ENCODE assay signal across 27 cellular contexts in the genomic region with DNA sequence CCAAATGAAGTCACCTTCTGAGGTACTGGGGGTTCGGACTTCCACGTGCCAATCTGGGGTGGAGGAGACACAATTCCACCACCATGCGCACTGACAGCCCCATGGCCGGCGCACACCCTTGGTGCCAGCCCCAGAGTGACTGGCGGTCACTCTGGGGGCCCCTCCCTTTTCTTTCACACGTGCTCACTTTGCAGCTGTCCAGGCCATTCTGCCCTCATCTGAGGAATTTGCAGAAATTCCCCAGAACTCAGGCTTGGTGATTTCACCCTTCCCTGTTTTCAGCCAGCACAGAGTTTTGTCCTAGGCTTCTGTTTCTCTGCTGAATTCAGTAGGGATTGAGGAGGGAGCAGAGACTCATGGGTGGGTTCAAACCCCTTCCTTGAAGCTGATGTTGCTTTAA. TPM values are rescaled to one million over a fixed set of nuclear protein-coding genes. Genes with fewer than 3 reads are reported as not detected.
DNase-seq lines count a peak whose midpoint lies in the region; ATAC-seq and TF ChIP-seq lines count a peak whose summit lies in the region.
"Had no signal": no experiment of that assay in that cellular context is flagged by ENCODE, and none has a peak within 500 bp of the region (broad histone marks: within the 10 kb centered on the region; RNA-seq: fewer than 3 reads in every experiment).

No MANE protein-coding gene starts in this region.

- no peak overlapping the region for H3K4me3 ChIP-seq in breast epithelium
- H3K4me3 ChIP-seq in mammary epithelial cell (replicated peaks in 1 of 3; ENCODE audit: insufficient read depth in 1 of 3, low read depth in 2 of 3, low read length in 3 of 3), result no peak overlapping the region
- no peak overlapping the region for H3K4me3 ChIP-seq in gastroesophageal sphincter
- H3K4me3 ChIP-seq in rectal smooth muscle tissue (ENCODE audit: low read length), result no peak overlapping the region
- no peak overlapping the region for H3K4me3 ChIP-seq in tibial artery
- H3K4me3 ChIP-seq in MM.1S (ENCODE audit: low read length), result no peak overlapping the region
- H3K4me3 ChIP-seq: colonic mucosa, HAP-1, MG63, SK-N-MC, spleen had no signal

- no peaks in the 10 kb centered on the region for H3K9me3 ChIP-seq in breast epithelium
- H3K9me3 ChIP-seq in mammary epithelial cell (replicated peaks; ENCODE audit: insufficient read depth, low read length), result no peaks in the 10 kb centered on the region
- no peaks in the 10 kb centered on the region for H3K9me3 ChIP-seq in gastroesophageal sphincter
- no peaks in the 10 kb centered on the region for H3K9me3 ChIP-seq in tibial artery
- no peaks in the 10 kb centered on the region for H3K9me3 ChIP-seq in MM.1S (replicated peaks; ENCODE audit: insufficient read depth, low read length)
- H3K9me3 ChIP-seq: colonic mucosa, HAP-1, MG63, spleen had no signal

- H2AFZ ChIP-seq in mammary epithelial cell (ENCODE audit: low read depth, low read length) (no peak overlapping the region), MM.1S (ENCODE audit: low read length) (no peak overlapping the region)

- H3K79me2 ChIP-seq in mammary epithelial cell (ENCODE audit: insufficient read depth, low read length) (no peaks in the 10 kb centered on the region), MM.1S (ENCODE audit: low read length) (no peaks in the 10 kb centered on the region)

- CTCF ChIA-PET in mammary epithelial cell (lab: Charles Lee; ENCODE audit: low non-redundant PET), result no interaction called here

- dilution Hi-C loops in mammary epithelial cell (cut with HindIII; ENCODE audit: low sequenced_read_pairs), result no loop called here

- H3K4me1 ChIP-seq in breast epithelium (peaks cover 0 to 7% of the 10 kb centered on the region in 2 donors), mammary epithelial cell (ENCODE audit: insufficient read depth, low read length) (peaks cover 19% of the 10 kb centered on the region), gastroesophageal sphincter (peaks cover 0 to 47% (median 6%) of the 10 kb centered on the region in 3 donors), rectal smooth muscle tissue (ENCODE audit: control insufficient read depth, insufficient read depth, low read length) (peaks cover 16% of the 10 kb centered on the region), tibial artery (peaks cover 0 to 32% (median 12%) of the 10 kb centered on the region in 4 donors), MM.1S (ENCODE audit: low read length) (no peaks in the 10 kb centered on the region)
- H3K4me1 ChIP-seq: colonic mucosa had no signal

- TF ChIP-seq EP300 in gastroesophageal sphincter (IDR thresholded peaks at IDR 0.05), result no peak

- H3K4me2 ChIP-seq in mammary epithelial cell (ENCODE audit: insufficient read depth, low read depth, low read length), result no peak overlapping the region
- no peak overlapping the region for H3K4me2 ChIP-seq in MM.1S (ENCODE audit: low read depth, low read length)

- H3K36me3 ChIP-seq in breast epithelium, result no peaks in the 10 kb centered on the region
- H3K36me3 ChIP-seq in mammary epithelial cell (ENCODE audit: insufficient read depth, low read length), result no peaks in the 10 kb centered on the region
- H3K36me3 ChIP-seq in gastroesophageal sphincter, result no peaks in the 10 kb centered on the region
- no peaks in the 10 kb centered on the region for H3K36me3 ChIP-seq in rectal smooth muscle tissue (ENCODE audit: control insufficient read depth, insufficient read depth, low read length)
- no peaks in the 10 kb centered on the region for H3K36me3 ChIP-seq in tibial artery
- H3K36me3 ChIP-seq in MM.1S (replicated peaks; ENCODE audit: insufficient read depth, low read length), result no peaks in the 10 kb centered on the region
- H3K36me3 ChIP-seq: colonic mucosa, HAP-1, MG63, spleen had no signal

- DNase-seq in breast epithelium (ENCODE audit: low spot score in 2 of 2) (no peak), mammary epithelial cell (no peak), tibial artery (peak in 1 of 2 donors; percentile 32), MM.1S (no peak), NCI-H748 (lab: John Stamatoyannopoulos, UW; ENCODE audit: unreplicated experiment) (no peak), putamen (ENCODE audit: low spot score) (no peak)
- DNase-seq: activated CD4-positive, alpha-beta T cell treated with anti-CD3 and anti-CD28 coated beads, Interleukin-2, amount 50 U/mL, for 48 hours; activated CD8-positive, alpha-beta memory T cell treated with anti-CD3 and anti-CD28 coated beads, Interleukin-2, amount 50 U/mL, for 4 hours; Calu3; colonic mucosa; effector memory CD8-positive, alpha-beta T cell; erythroblast; foreskin keratinocyte; hypothalamus; immature natural killer cell; KBM-7; MG63; NCI-H1417 treated with DMSO at 0.1 percent for 48 hours; NCI-H2081; NCI-H2227 treated with DMSO at 0.1 percent for 48 hours; NCI-H69; spleen had no signal

- ATAC-seq in gastroesophageal sphincter, result no peak
- ATAC-seq: effector memory CD8-positive, alpha-beta T cell; foreskin keratinocyte had no signal

- WGBS in mammary epithelial cell (ENCODE audit: low coverage, missing lambda C conversion rate), result 88% methylated on average over 7 of the region's 7 CpGs
- WGBS in gastroesophageal sphincter (ENCODE audit: low coverage in 1 of 2), 2 donors, result 100% methylated on average over 1 of the region's 7 CpGs

- no peaks in the 10 kb centered on the region for H3F3A ChIP-seq in MM.1S (ENCODE audit: insufficient read depth, low read length)

- no peaks in the 10 kb centered on the region for H3K27me3 ChIP-seq in breast epithelium
- H3K27me3 ChIP-seq in mammary epithelial cell (ENCODE audit: insufficient read depth, low read length), result no peaks in the 10 kb centered on the region
- no peaks in the 10 kb centered on the region for H3K27me3 ChIP-seq in gastroesophageal sphincter
- H3K27me3 ChIP-seq in rectal smooth muscle tissue (ENCODE audit: control insufficient read depth, insufficient read depth, low read length), result peaks cover 2% of the 10 kb centered on the region
- no peaks in the 10 kb centered on the region for H3K27me3 ChIP-seq in tibial artery
- no peaks in the 10 kb centered on the region for H3K27me3 ChIP-seq in MM.1S (replicated peaks; ENCODE audit: insufficient read depth, low read length)
- H3K27me3 ChIP-seq: colonic mucosa, foreskin keratinocyte, MG63, spleen had no signal

- H4K20me1 ChIP-seq in mammary epithelial cell (ENCODE audit: insufficient read depth, low read length) (no peaks in the 10 kb centered on the region), MM.1S (ENCODE audit: insufficient read depth, low read length) (no peaks in the 10 kb centered on the region)

- peak overlapping the region; percentile 87 to 93 for H3K27ac ChIP-seq in breast epithelium
- H3K27ac ChIP-seq in mammary epithelial cell (ENCODE audit: insufficient read depth, low read depth, low read length), result no peak overlapping the region
- peak overlapping the region in 3 of 4 donors; percentile 80 to 82 (median 81) for H3K27ac ChIP-seq in gastroesophageal sphincter
- peak overlapping the region; percentile 30 for H3K27ac ChIP-seq in rectal smooth muscle tissue (ENCODE audit: low read depth, low read length)
- H3K27ac ChIP-seq in tibial artery, result peak overlapping the region; percentile 40 to 70
- no peak overlapping the region for H3K27ac ChIP-seq in MM.1S (ENCODE audit: low read length)
- H3K27ac ChIP-seq: 22Rv1, foreskin keratinocyte, SK-N-MC had no signal

- no peak overlapping the region for H3K9ac ChIP-seq in mammary epithelial cell (ENCODE audit: insufficient read depth, low read length)
- H3K9ac ChIP-seq in rectal smooth muscle tissue (ENCODE audit: low read length), result no peak overlapping the region
- H3K9ac ChIP-seq in MM.1S (ENCODE audit: low read length), result no peak overlapping the region

- in situ Hi-C loops in mammary epithelial cell (cut with MboI; ENCODE audit: low sequenced_read_pairs in 2 of 2), result loop anchor here in 1 of 2 donors (25.0 kb wide), 1 partner anchor 150 kb away; the partner anchor contains the start of gene PMP22

- H3K9me2 ChIP-seq in MM.1S (replicated peaks; ENCODE audit: insufficient read depth, low read length), result no peaks in the 10 kb centered on the region

- no TSS peak for BruUV-seq in mammary epithelial cell (replicated peaks; lab: Mats Ljungman, UMichigan)

- TF ChIP-seq CTCF in breast epithelium (IDR thresholded peaks at IDR 0.05) (no peak), mammary epithelial cell (conservative IDR thresholded peaks at IDR 0.05 in 1 of 2, IDR thresholded peaks at IDR 0.05 in 1 of 2; ENCODE audit: extremely low read depth in 1 of 2, insufficient read depth in 1 of 2, low read depth in 1 of 2, low read length in 2 of 2) (no peak), gastroesophageal sphincter (IDR thresholded peaks at IDR 0.05) (no peak), tibial artery (IDR thresholded peaks at IDR 0.05) (no peak), MM.1S (IDR thresholded peaks at IDR 0.05; ENCODE audit: low read length) (no peak)

- intact Hi-C loops in breast epithelium (cut with DNase I; ENCODE audit: low total_unique reads) (no loop called here), mammary epithelial cell (cut with micrococcal nuclease) (no loop called here), tibial artery (cut with DNase I; ENCODE audit: low total_unique reads) (no loop called here)

- TF ChIP-seq POLR2A in breast epithelium (IDR thresholded peaks at IDR 0.05), result no peak
- TF ChIP-seq POLR2A in gastroesophageal sphincter (IDR thresholded peaks at IDR 0.05), result no peak

RNA-seq across cellular contexts. Expression of gene CDRT4, which starts 54.8 kb away (rescaled TPM):
- total RNA-seq in breast epithelium (10 to 100 TPM in 1 of 3 donors, 1 to 10 TPM in 2; 3.8 to 17.4 (median 7.0) TPM), mammary epithelial cell (1 to 10 TPM; 2.3 to 8.0 TPM), gastroesophageal sphincter (1 to 10 TPM; 5.4 to 5.9 (median 5.5) TPM)
- 0.45 TPM for polyA plus RNA-seq in mammary epithelial cell
- 0.83 TPM for polyA minus RNA-seq in mammary epithelial cell

Comparison
In these comparisons a context has a peak if more than half of its experiments do, and no peak if none do; other contexts are left out.
1. H3K27ac ChIP-seq: peak in breast epithelium (2 of 2), gastroesophageal sphincter (3 of 4), rectal smooth muscle tissue (single experiment) and tibial artery (2 of 2); none in mammary epithelial cell (single experiment) and MM.1S (single experiment).